Comparison of ENCODE assay signal across 21 cellular contexts in the genomic region with DNA sequence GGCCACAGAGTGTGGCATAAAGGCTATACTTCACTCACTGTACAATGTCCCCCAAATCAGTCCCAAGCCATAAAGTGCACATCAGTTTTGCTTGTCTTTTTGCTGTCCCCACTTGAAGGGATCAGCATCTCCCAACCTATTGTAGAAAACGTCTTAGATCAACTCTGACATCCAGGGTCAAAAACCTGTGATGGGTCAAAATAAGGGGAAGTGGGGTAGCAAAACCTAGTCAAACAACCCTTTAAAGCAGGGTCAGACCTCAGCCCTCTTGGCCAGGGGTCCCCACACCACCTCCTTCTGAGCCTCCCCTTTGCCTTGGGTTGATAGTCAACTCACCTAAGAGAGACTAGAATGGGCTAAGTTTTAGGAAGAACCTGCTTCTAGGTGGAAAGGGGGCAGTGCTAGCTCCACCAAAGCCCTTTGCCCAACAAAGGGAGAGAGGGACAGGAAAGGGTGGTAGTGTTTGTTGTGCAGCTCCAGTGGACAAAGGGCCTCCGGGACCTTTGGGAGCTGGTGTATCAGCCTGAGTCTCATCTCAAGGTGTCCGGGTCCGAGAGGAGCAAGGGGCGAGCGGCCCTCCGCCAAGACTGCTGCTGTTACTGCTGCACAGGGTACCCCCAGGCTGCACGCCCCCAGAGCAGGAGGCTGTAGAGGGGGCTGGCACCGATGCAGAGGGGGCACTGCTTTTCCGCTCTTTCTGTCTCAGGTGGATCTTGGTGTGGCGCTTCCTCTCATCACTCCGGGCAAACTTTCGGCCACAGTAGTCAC. TPM values are rescaled to one million over a fixed set of nuclear protein-coding genes. Genes with fewer than 3 reads are reported as not detected.
A peak's percentile ranks its signal among the peaks of the same experiment; 100 is the strongest.
DNase-seq lines count a peak whose midpoint lies in the region; ATAC-seq and TF ChIP-seq lines count a peak whose summit lies in the region.
"Had no signal": no experiment of that assay in that cellular context is flagged by ENCODE, and none has a peak within 500 bp of the region (broad histone marks: within the 10 kb centered on the region; RNA-seq: fewer than 3 reads in every experiment).

No MANE protein-coding gene starts in this region.

- H3K4me1 ChIP-seq in CD8-positive, alpha-beta memory T cell (ENCODE audit: insufficient read depth, low read length), result peaks cover 38% of the 10 kb centered on the region
- peaks cover 15 to 81% (median 43%) of the 10 kb centered on the region in 6 donors for H3K4me1 ChIP-seq in spleen

- peak overlapping the region; percentile 99 for H3K27ac Mint-ChIP-seq in activated T-cell treated with anti-CD3 and anti-CD28 coated beads, Interleukin-2, amount 50 U/mL, for 24 hours
- peak overlapping the region in 2 of 8 donors; percentile 28 to 90 for H3K27ac Mint-ChIP-seq in CD8-positive, alpha-beta memory T cell
- H3K27ac Mint-ChIP-seq in activated T-helper 2 cell treated with anti-CD3 and anti-CD28 coated beads, Interferon-gamma antibody, Interleukin-2, Interleukin-4, amounts not matched to agents 10 μg/mL and 5 μg/mL and 100 μg/mL, durations not matched to agents 14 hours and 24 hours and 36 hours, result peak overlapping the region; percentile 83
- no peak overlapping the region for H3K27ac Mint-ChIP-seq in chondrocyte (ENCODE audit: unreplicated experiment)
- H3K27ac Mint-ChIP-seq: activated naive CD8-positive, alpha-beta T cell treated with anti-CD3 and anti-CD28 coated beads, Interleukin-2, amount 10 ng/mL, durations not matched to agents 7 days and 5 days; neural progenitor cell had no signal

- peak overlapping the region; percentile 94 for H3K4me3 Mint-ChIP-seq in activated T-cell treated with anti-CD3 and anti-CD28 coated beads, Interleukin-2, amount 50 U/mL, for 24 hours
- peak overlapping the region in 4 of 7 donors; percentile 11 to 74 (median 52) for H3K4me3 Mint-ChIP-seq in CD8-positive, alpha-beta memory T cell
- peak overlapping the region; percentile 97 for H3K4me3 Mint-ChIP-seq in activated T-helper 2 cell treated with anti-CD3 and anti-CD28 coated beads, Interferon-gamma antibody, Interleukin-2, Interleukin-4, amounts not matched to agents 10 μg/mL and 5 μg/mL and 100 μg/mL, durations not matched to agents 14 hours and 24 hours and 36 hours (ENCODE audit: low read depth)
- H3K4me3 Mint-ChIP-seq in chondrocyte (ENCODE audit: unreplicated experiment), result no peak overlapping the region

- TF ChIP-seq CTCF in spleen (IDR thresholded peaks at IDR 0.05 in 8 of 11, conservative IDR thresholded peaks at IDR 0.05 in 3 of 11) (no peak), chondrocyte (IDR thresholded peaks at IDR 0.05) (no peak)

- H3K36me3 Mint-ChIP-seq in activated T-cell treated with anti-CD3 and anti-CD28 coated beads, Interleukin-2, amount 50 U/mL, for 24 hours (ENCODE audit: low read depth), result peaks cover 90% of the 10 kb centered on the region
- peaks cover 0 to 26% (median 8%) of the 10 kb centered on the region in 3 donors for H3K36me3 Mint-ChIP-seq in CD8-positive, alpha-beta memory T cell
- H3K36me3 Mint-ChIP-seq in activated T-helper 2 cell treated with anti-CD3 and anti-CD28 coated beads, Interferon-gamma antibody, Interleukin-2, Interleukin-4, amounts not matched to agents 10 μg/mL and 5 μg/mL and 100 μg/mL, durations not matched to agents 14 hours and 24 hours and 36 hours (ENCODE audit: low read depth), result peaks cover 87% of the 10 kb centered on the region
- peaks cover 7% of the 10 kb centered on the region for H3K36me3 Mint-ChIP-seq in chondrocyte (ENCODE audit: low read depth)

- POLR2A ChIA-PET in CD8-positive, alpha-beta memory T cell (lab: Charles Lee), result no interaction called here

- H3K27ac ChIP-seq in CD8-positive, alpha-beta memory T cell (ENCODE audit: low read depth, low read length), result no peak overlapping the region
- no peak overlapping the region for H3K27ac ChIP-seq in spleen
- H3K27ac ChIP-seq: neural progenitor cell, psoas muscle, RWPE1 had no signal

- peaks cover 78% of the 10 kb centered on the region for H3K4me1 Mint-ChIP-seq in activated T-cell treated with anti-CD3 and anti-CD28 coated beads, Interleukin-2, amount 50 U/mL, for 24 hours (ENCODE audit: low read depth)
- H3K4me1 Mint-ChIP-seq in CD8-positive, alpha-beta memory T cell, result peaks cover 52 to 77% (median 64%) of the 10 kb centered on the region in 3 donors
- peaks cover 60% of the 10 kb centered on the region for H3K4me1 Mint-ChIP-seq in activated T-helper 2 cell treated with anti-CD3 and anti-CD28 coated beads, Interferon-gamma antibody, Interleukin-2, Interleukin-4, amounts not matched to agents 10 μg/mL and 5 μg/mL and 100 μg/mL, durations not matched to agents 14 hours and 24 hours and 36 hours (ENCODE audit: low read depth)
- H3K4me1 Mint-ChIP-seq in chondrocyte (ENCODE audit: low read depth), result peaks cover 58% of the 10 kb centered on the region

- TF ChIP-seq POLR2A in spleen (IDR thresholded peaks at IDR 0.05), result no peak

- H3K9me3 Mint-ChIP-seq in activated T-cell treated with anti-CD3 and anti-CD28 coated beads, Interleukin-2, amount 50 U/mL, for 24 hours, result no peaks in the 10 kb centered on the region
- no peaks in the 10 kb centered on the region for H3K9me3 Mint-ChIP-seq in CD8-positive, alpha-beta memory T cell
- no peaks in the 10 kb centered on the region for H3K9me3 Mint-ChIP-seq in activated T-helper 2 cell treated with anti-CD3 and anti-CD28 coated beads, Interferon-gamma antibody, Interleukin-2, Interleukin-4, amounts not matched to agents 10 μg/mL and 5 μg/mL and 100 μg/mL, durations not matched to agents 14 hours and 24 hours and 36 hours
- H3K9me3 Mint-ChIP-seq in chondrocyte (ENCODE audit: low read depth), result no peaks in the 10 kb centered on the region
- H3K9me3 Mint-ChIP-seq: activated naive CD8-positive, alpha-beta T cell treated with anti-CD3 and anti-CD28 coated beads, Interleukin-2, amount 10 ng/mL, durations not matched to agents 7 days and 5 days had no signal

- no peak for ATAC-seq in HG03442 (IDR thresholded peaks at IDR 0.05; ENCODE audit: unreplicated experiment)
- ATAC-seq: psoas muscle had no signal

- no peaks in the 10 kb centered on the region for H3K9me3 ChIP-seq in CD8-positive, alpha-beta memory T cell (ENCODE audit: low read length)
- H3K9me3 ChIP-seq in spleen, result no peaks in the 10 kb centered on the region
- H3K9me3 ChIP-seq: psoas muscle had no signal

- no peaks in the 10 kb centered on the region for H3K27me3 ChIP-seq in CD8-positive, alpha-beta memory T cell (ENCODE audit: insufficient read depth, low read length, poor library complexity, severe bottlenecking)
- H3K27me3 ChIP-seq in spleen (replicated peaks in 1 of 7), result peaks cover 0 to 33% (median 16%) of the 10 kb centered on the region in 7 donors

- H3K36me3 ChIP-seq in CD8-positive, alpha-beta memory T cell (ENCODE audit: insufficient read depth, low read length), result no peaks in the 10 kb centered on the region
- H3K36me3 ChIP-seq in spleen, result peaks cover 0 to 14% (median 0%) of the 10 kb centered on the region in 6 donors
- H3K36me3 ChIP-seq: neural progenitor cell had no signal

- no peak overlapping the region for H3K4me3 ChIP-seq in CD8-positive, alpha-beta memory T cell (ENCODE audit: low read length)
- H3K4me3 ChIP-seq in spleen, result no peak overlapping the region
- H3K4me3 ChIP-seq: neural progenitor cell, psoas muscle had no signal

- CTCF ChIA-PET in CD8-positive, alpha-beta memory T cell (lab: Charles Lee), result no interaction called here

- no peaks in the 10 kb centered on the region for H3K27me3 Mint-ChIP-seq in activated T-cell treated with anti-CD3 and anti-CD28 coated beads, Interleukin-2, amount 50 U/mL, for 24 hours
- H3K27me3 Mint-ChIP-seq in CD8-positive, alpha-beta memory T cell, result peaks cover 13 to 18% of the 10 kb centered on the region in 2 donors
- peaks cover 2% of the 10 kb centered on the region for H3K27me3 Mint-ChIP-seq in activated T-helper 2 cell treated with anti-CD3 and anti-CD28 coated beads, Interferon-gamma antibody, Interleukin-2, Interleukin-4, amounts not matched to agents 10 μg/mL and 5 μg/mL and 100 μg/mL, durations not matched to agents 14 hours and 24 hours and 36 hours (ENCODE audit: low read depth)
- H3K27me3 Mint-ChIP-seq in chondrocyte (ENCODE audit: low read depth), result no peaks in the 10 kb centered on the region

- DNase-seq in activated T-cell treated with anti-CD3 and anti-CD28 coated beads, Interleukin-2, amount 50 U/mL, for 24 hours, result peak; percentile 41
- no peak for DNase-seq in activated T-cell treated with anti-CD3 and anti-CD28 coated beads, Interleukin-2, amount 50 U/mL, for 1 hour
- DNase-seq in CD8-positive, alpha-beta memory T cell, result no peak
- no peak for DNase-seq in activated T-helper 2 cell treated with anti-CD3 and anti-CD28 coated beads, Interferon-gamma antibody, Interleukin-2, Interleukin-4, amounts not matched to agents 10 μg/mL and 5 μg/mL and 100 μg/mL, durations not matched to agents 14 hours and 24 hours and 36 hours (ENCODE audit: low spot score)
- DNase-seq in spleen (peak; percentile 71), NCI-H774 (lab: John Stamatoyannopoulos, UW) (no peak), chondrocyte (ENCODE audit: low spot score) (no peak)
- DNase-seq: activated naive CD8-positive, alpha-beta T cell treated with anti-CD3 and anti-CD28 coated beads, Interleukin-2, amount 10 ng/mL, durations not matched to agents 7 days and 5 days; COR-L47; dermis blood vessel endothelial cell; foreskin fibroblast; hypothalamus; Karpas-422; NCI-H1092; NCI-H2081; NCI-H510A; psoas muscle; stimulated activated naive CD4-positive, alpha-beta T cell treated with Interleukin-2 at 50 U/mL for 16 hours had no signal

- intact Hi-C loops in activated T-helper 2 cell treated with anti-CD3 and anti-CD28 coated beads, Interferon-gamma antibody, Interleukin-2, Interleukin-4, amounts not matched to agents 10 μg/mL and 5 μg/mL and 100 μg/mL, durations not matched to agents 14 hours and 24 hours and 36 hours (cut with micrococcal nuclease), result loop anchor here (5.0 to 10.0 kb wide), 2 partner anchors 378 to 871 kb away; no protein-coding TSS in a partner anchor
- intact Hi-C loops in spleen (cut with DNase I; ENCODE audit: low total_unique reads), result loop anchor here (10.0 kb wide), 1 partner anchor 198 kb away; no protein-coding TSS in a partner anchor

- WGBS in spleen, 5 donors, result 86 to 93% (median 92%) methylated on average over 7 to 13 of the region's 13 CpGs

RNA-seq across cellular contexts. Expression of gene EGR2, which starts 3.3 kb away (rescaled TPM):
- 10 to 100 TPM; 87.8 to 89.9 TPM for total RNA-seq in CD8-positive, alpha-beta memory T cell
- not detected for polyA plus RNA-seq in CD8-positive, alpha-beta memory T cell
- total RNA-seq in activated T-helper 2 cell treated with anti-CD3 and anti-CD28 coated beads, Interferon-gamma antibody, Interleukin-2, Interleukin-4, amounts not matched to agents 10 μg/mL and 5 μg/mL and 100 μg/mL, durations not matched to agents 14 hours and 24 hours and 36 hours, result 126 and 137 TPM in 2 replicates
- 10 to 100 TPM in 2 of 7 donors, 1 to 10 TPM in 4, under 1 TPM in 1; 0.94 to 16.8 (median 3.3) TPM for total RNA-seq in spleen
- polyA plus RNA-seq in spleen, result 1 to 10 TPM; 1.5 to 6.3 (median 3.1) TPM
- total RNA-seq in chondrocyte, result 11.7 to 17.8 TPM (median 11.9 TPM) in 3 replicates

RNA-seq across cellular contexts. Expression of gene ADO, which starts 8.3 kb away (rescaled TPM):
- 10 to 100 TPM; 38.4 to 39.4 TPM for total RNA-seq in CD8-positive, alpha-beta memory T cell
- 2.8 TPM for polyA plus RNA-seq in CD8-positive, alpha-beta memory T cell
- total RNA-seq in activated T-helper 2 cell treated with anti-CD3 and anti-CD28 coated beads, Interferon-gamma antibody, Interleukin-2, Interleukin-4, amounts not matched to agents 10 μg/mL and 5 μg/mL and 100 μg/mL, durations not matched to agents 14 hours and 24 hours and 36 hours, result 34.1 and 35.1 TPM in 2 replicates
- total RNA-seq in spleen (10 to 100 TPM; 16.3 to 21.2 (median 19.7) TPM), chondrocyte (27.8 to 35.8 TPM (median 29.1 TPM) in 3 replicates)
- polyA plus RNA-seq in spleen, result 10 to 100 TPM in 2 of 3 donors, 1 to 10 TPM in 1; 9.0 to 12.9 (median 10.3) TPM

Comparison
In these comparisons a context has a peak if more than half of its experiments do, and no peak if none do; other contexts are left out.
1. DNase-seq: peak in activated T-cell treated with anti-CD3 and anti-CD28 coated beads, Interleukin-2, amount 50 U/mL, for 24 hours (single experiment) and spleen (single experiment); none in activated T-cell treated with anti-CD3 and anti-CD28 coated beads, Interleukin-2, amount 50 U/mL, for 1 hour (single experiment), CD8-positive, alpha-beta memory T cell (0 of 5), activated T-helper 2 cell treated with anti-CD3 and anti-CD28 coated beads, Interferon-gamma antibody, Interleukin-2, Interleukin-4, amounts not matched to agents 10 μg/mL and 5 μg/mL and 100 μg/mL, durations not matched to agents 14 hours and 24 hours and 36 hours (single experiment), NCI-H774 (single experiment) and chondrocyte (single experiment).